6 cellular contexts compared by ENCODE assay signal in the genomic region with DNA sequence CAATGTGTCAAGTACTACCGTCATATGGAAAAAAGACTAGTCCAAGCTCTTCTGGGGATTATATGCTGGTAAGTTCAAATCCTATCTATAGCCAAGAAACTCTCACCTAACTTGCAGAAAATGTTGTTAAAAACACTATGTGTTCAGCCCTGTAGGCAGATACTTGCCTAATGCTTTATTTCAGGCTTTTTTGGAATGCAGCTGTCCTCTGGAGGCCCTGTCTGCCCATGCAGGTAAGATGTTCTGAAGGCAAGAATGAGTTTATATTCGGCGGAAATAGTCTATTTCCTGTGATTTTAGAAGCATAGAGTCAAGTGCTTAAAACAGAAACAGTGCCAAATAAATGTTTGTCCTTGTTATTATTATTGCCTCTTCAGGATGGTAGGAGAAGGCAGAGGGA. TPM values are rescaled to one million over a fixed set of nuclear protein-coding genes. Genes with fewer than 3 reads are reported as not detected.
"Had no signal": no experiment of that assay in that cellular context is flagged by ENCODE, and none has a peak within 500 bp of the region (broad histone marks: within the 10 kb centered on the region; RNA-seq: fewer than 3 reads in every experiment).

No MANE protein-coding gene starts in this region.

- ATAC-seq: HCT116, K562 had no signal

- H3K27ac Mint-ChIP-seq: HFFc6 had no signal

- H3K4me3 Mint-ChIP-seq: HFFc6 had no signal

- DNase-seq: GOT3, H7, HFFc6, IMR-90 had no signal

RNA-seq across cellular contexts. Expression of gene PPP2R2B, which starts 34.3 kb away (rescaled TPM):
- total RNA-seq: HFFc6, IMR-90, K562 had no signal
